Comparison of ENCODE assay signal across 14 cellular contexts in the genomic region with DNA sequence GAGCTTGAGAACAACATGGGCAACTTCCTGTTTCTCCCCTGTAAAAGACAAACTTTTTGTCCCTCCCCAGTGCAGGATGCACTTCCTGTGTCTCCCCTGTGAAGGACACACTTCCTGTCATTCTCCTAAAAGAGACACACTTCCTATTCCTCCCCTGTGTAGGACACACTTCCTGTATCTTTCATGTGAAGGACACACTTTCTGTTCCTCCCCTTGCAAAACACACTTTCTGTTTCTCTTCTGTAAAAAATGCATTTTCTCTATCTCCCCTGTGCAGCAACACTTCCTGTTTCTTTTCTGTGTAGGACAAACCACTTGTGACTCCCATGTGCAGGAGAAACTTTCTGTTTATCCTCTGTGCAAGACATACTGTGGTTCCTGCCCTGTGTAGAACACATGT.
"Had no signal": no experiment of that assay in that cellular context is flagged by ENCODE, and none has a peak within 500 bp of the region (broad histone marks: within the 10 kb centered on the region; RNA-seq: fewer than 3 reads in every experiment).

No MANE protein-coding gene starts in this region.

- H3K27ac Mint-ChIP-seq: activated T-helper 1 cell treated with anti-CD3 and anti-CD28 coated beads, Interleukin-12 subunit alpha, Interleukin-12 subunit beta, Interleukin-2, Interleukin-4 antibody, amounts not matched to agents 30 ng/mL and 10 ng/mL and 1 ng/mL, durations not matched to agents 14 hours and 24 hours and 36 hours; progenitor cell of endocrine pancreas had no signal

- ATAC-seq: gastroesophageal sphincter, heart right ventricle had no signal

- H3K4me1 ChIP-seq: adrenal gland, gastroesophageal sphincter, heart right ventricle, right atrium auricular region, transverse colon had no signal

- H3K27ac ChIP-seq: adrenal gland, dorsolateral prefrontal cortex, gastroesophageal sphincter, heart right ventricle, right atrium auricular region, transverse colon had no signal

- H3K27me3 ChIP-seq: adrenal gland, dorsolateral prefrontal cortex, gastroesophageal sphincter, heart right ventricle, right atrium auricular region, transverse colon had no signal

- H3K9me3 ChIP-seq: adrenal gland, gastroesophageal sphincter, right atrium auricular region, transverse colon had no signal

- H3K36me3 ChIP-seq: adrenal gland, gastroesophageal sphincter, heart right ventricle, right atrium auricular region, transverse colon had no signal

- H3K4me3 ChIP-seq: adrenal gland, dorsolateral prefrontal cortex, gastroesophageal sphincter, heart right ventricle, right atrium auricular region, transverse colon had no signal

- H3K4me3 Mint-ChIP-seq: activated T-helper 1 cell treated with anti-CD3 and anti-CD28 coated beads, Interleukin-12 subunit alpha, Interleukin-12 subunit beta, Interleukin-2, Interleukin-4 antibody, amounts not matched to agents 30 ng/mL and 10 ng/mL and 1 ng/mL, durations not matched to agents 14 hours and 24 hours and 36 hours had no signal

- H3K27me3 Mint-ChIP-seq: progenitor cell of endocrine pancreas had no signal

- DNase-seq: activated CD4-positive, alpha-beta T cell treated with anti-CD3 and anti-CD28 coated beads, Interleukin-2, amount 50 U/mL, for 48 hours; activated CD4-positive, CD25-positive, alpha-beta regulatory T cell treated with anti-CD3 and anti-CD28 coated beads, Interleukin-2, amount 50 U/mL, for 72 hours; adrenal gland; dorsolateral prefrontal cortex; erythroblast; heart right ventricle; stimulated activated CD4-positive, alpha-beta T cell treated with anti-CD3 and anti-CD28 coated beads, Interleukin-4, amount 100 ng/mL, for 24 hours; stimulated activated naive CD4-positive, alpha-beta T cell; T1000; transverse colon had no signal
